Comparison of ENCODE assay signal across 21 cellular contexts in the genomic region with DNA sequence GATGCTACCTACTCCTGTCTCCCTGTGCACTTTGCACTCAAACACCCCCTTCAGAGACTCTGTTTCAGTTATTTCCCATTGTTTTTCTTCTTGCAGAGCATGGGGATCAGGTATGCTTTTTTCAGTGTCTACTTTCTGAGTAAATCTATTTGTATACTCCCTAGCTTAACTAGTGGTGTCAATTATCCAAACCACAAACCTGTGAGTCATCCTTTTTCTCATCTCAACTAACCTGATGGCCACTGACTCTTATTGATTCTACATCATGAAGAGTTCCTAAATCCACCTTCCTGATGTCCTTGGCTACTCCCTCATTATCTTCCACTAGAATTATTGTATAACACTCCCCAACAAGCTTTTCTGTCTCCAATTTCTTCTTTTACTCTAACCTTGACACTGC.
DNase-seq lines count a peak whose midpoint lies in the region; ATAC-seq lines count a peak whose summit lies in the region.
"Had no signal": no experiment of that assay in that cellular context is flagged by ENCODE, and none has a peak within 500 bp of the region (broad histone marks: within the 10 kb centered on the region; RNA-seq: fewer than 3 reads in every experiment).

No MANE protein-coding gene starts in this region.

- H3K4me3 Mint-ChIP-seq in activated CD4-positive, alpha-beta memory T cell treated with anti-CD3 and anti-CD28 coated beads for 36 hours: no peak overlapping the region
- H3K4me3 Mint-ChIP-seq: endodermal cell, mesothelial cell of epicardium had no signal

- intact Hi-C loops in activated CD4-positive, alpha-beta memory T cell treated with anti-CD3 and anti-CD28 coated beads for 36 hours (cut with micrococcal nuclease): no loop called here

- H3K4me1 Mint-ChIP-seq in activated CD4-positive, alpha-beta memory T cell treated with anti-CD3 and anti-CD28 coated beads for 36 hours (ENCODE audit: low read depth): no peaks in the 10 kb centered on the region
- H3K4me1 Mint-ChIP-seq: endodermal cell, IgD-negative memory B cell, mesothelial cell of epicardium had no signal

- H3K36me3 Mint-ChIP-seq in activated CD4-positive, alpha-beta memory T cell treated with anti-CD3 and anti-CD28 coated beads for 36 hours: no peaks in the 10 kb centered on the region
- H3K36me3 Mint-ChIP-seq: mesothelial cell of epicardium had no signal

- DNase-seq in HCEC 1CT (peak; percentile 49), RKO (ENCODE audit: low spot score) (peak; percentile 5), glomerular visceral epithelial cell (ENCODE audit: extremely low spot score) (peak; percentile 13), UCSD-AML1 (lab: John Stamatoyannopoulos, UW; ENCODE audit: unreplicated experiment) (no peak), anterior cingulate cortex (lab: John Stamatoyannopoulos, UW) (no peak)
- no peak for DNase-seq in activated CD4-positive, alpha-beta memory T cell treated with anti-CD3 and anti-CD28 coated beads for 36 hours
- DNase-seq: amniotic stem cell; COR-L47; endodermal cell; left colon; NCI-H1048; NCI-H2171 treated with DMSO at 0.1 percent for 48 hours; SHP77 treated with DMSO at 0.1 percent for 48 hours; stimulated activated CD4-positive, alpha-beta T cell treated with anti-CD3 and anti-CD28 coated beads, Interleukin-12 subunit alpha, Interleukin-12 subunit beta, amount 100 ng/mL, for 4 hours; T-helper 2 cell; thyroid gland had no signal

- POLR2A ChIA-PET in activated CD4-positive, alpha-beta memory T cell treated with anti-CD3 and anti-CD28 coated beads for 36 hours (lab: Charles Lee): no interaction called here

- CTCF ChIA-PET in activated CD4-positive, alpha-beta memory T cell treated with anti-CD3 and anti-CD28 coated beads for 36 hours (lab: Charles Lee): no interaction called here

- H3K27me3 Mint-ChIP-seq in activated CD4-positive, alpha-beta memory T cell treated with anti-CD3 and anti-CD28 coated beads for 36 hours: peaks cover 4% of the 10 kb centered on the region

- H3K9me3 Mint-ChIP-seq in activated CD4-positive, alpha-beta memory T cell treated with anti-CD3 and anti-CD28 coated beads for 36 hours: no peaks in the 10 kb centered on the region
- H3K9me3 Mint-ChIP-seq: endodermal cell, IgD-negative memory B cell, mesothelial cell of epicardium had no signal

- ATAC-seq in GM18502 (IDR thresholded peaks at IDR 0.05; ENCODE audit: poor library complexity, unreplicated experiment): peak; percentile 47
- ATAC-seq in GM21515 (IDR thresholded peaks at IDR 0.05; ENCODE audit: unreplicated experiment): no peak
- ATAC-seq: activated CD4-positive, CD25-positive, alpha-beta regulatory T cell treated with anti-CD3 and anti-CD28 coated beads, Interleukin-2, amount 50 U/mL, for 24 hours; left colon had no signal

- H3K27ac Mint-ChIP-seq in activated CD4-positive, alpha-beta memory T cell treated with anti-CD3 and anti-CD28 coated beads for 36 hours: no peak overlapping the region
- H3K27ac Mint-ChIP-seq: endodermal cell, mesothelial cell of epicardium had no signal

Comparison
In these comparisons a context has a peak if more than half of its experiments do, and no peak if none do; other contexts are left out.
1. DNase-seq: peak in HCEC 1CT (single experiment), RKO (single experiment) and glomerular visceral epithelial cell (single experiment); none in activated CD4-positive, alpha-beta memory T cell treated with anti-CD3 and anti-CD28 coated beads for 36 hours (single experiment), UCSD-AML1 (single experiment) and anterior cingulate cortex (0 of 58).